ENCODE assay signal across 8 cellular contexts in the genomic region with DNA sequence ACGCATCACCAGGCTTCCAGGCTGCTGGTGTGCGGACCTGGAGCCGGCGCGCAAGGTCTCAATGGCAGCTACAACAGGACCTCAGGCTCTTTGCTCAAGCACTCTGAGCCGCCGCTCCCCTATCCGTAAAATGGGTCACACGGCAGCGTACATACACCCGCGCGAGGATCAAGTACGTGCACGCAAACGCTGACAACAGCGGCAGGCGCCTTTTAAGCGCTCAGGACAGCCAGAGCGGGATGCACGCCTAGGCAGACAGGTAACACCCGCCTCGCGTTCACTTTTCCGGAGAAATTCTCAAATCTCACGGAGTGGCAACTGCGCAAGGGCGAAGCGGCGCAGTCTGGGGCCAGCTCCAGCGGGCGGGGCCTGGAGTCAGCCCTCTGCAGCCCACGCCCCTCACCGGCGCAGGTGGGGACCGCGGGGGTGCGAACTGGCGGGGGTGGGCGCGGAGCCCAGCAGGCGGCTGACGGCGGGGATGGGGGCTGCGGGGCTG. TPM values are rescaled to one million over a fixed set of nuclear protein-coding genes. Genes with fewer than 3 reads are reported as not detected.
DNase-seq lines count a peak whose midpoint lies in the region; ATAC-seq and TF ChIP-seq lines count a peak whose summit lies in the region.

No MANE protein-coding gene starts in this region.

- H3K27me3 Mint-ChIP-seq in endodermal cell (ENCODE audit: insufficient read depth), result no peaks in the 10 kb centered on the region

- H3K4me1 Mint-ChIP-seq in endodermal cell, result peaks cover 14% of the 10 kb centered on the region

- peak overlapping the region; percentile 92 for H3K4me3 Mint-ChIP-seq in endodermal cell

- H3K4me3 ChIP-seq in endodermal cell (ENCODE audit: low read length) (peak overlapping the region; percentile 96), muscle layer of colon (ENCODE audit: low read depth in 1 of 2, low read length in 2 of 2) (peak overlapping the region; percentile 56 to 92)

- no peak for TF ChIP-seq CTCF in 22Rv1 (IDR thresholded peaks at IDR 0.05)
- TF ChIP-seq CTCF in endodermal cell (conservative IDR thresholded peaks at IDR 0.05), result no peak

- H3K9ac ChIP-seq in endodermal cell (ENCODE audit: extremely low read depth, low read length, poor library complexity, severe bottlenecking) (peak overlapping the region; percentile 65), muscle layer of colon (ENCODE audit: low read length) (peak overlapping the region; percentile 57)

- H3K9me3 ChIP-seq in endodermal cell (ENCODE audit: control insufficient read depth, low read length), result no peaks in the 10 kb centered on the region
- H3K9me3 ChIP-seq in muscle layer of colon (ENCODE audit: low read length), result no peaks in the 10 kb centered on the region

- peak overlapping the region; percentile 66 for H3K27ac ChIP-seq in 22Rv1
- no peak overlapping the region for H3K27ac ChIP-seq in endodermal cell (ENCODE audit: low read depth, low read length)
- peak overlapping the region; percentile 71 for H3K27ac ChIP-seq in muscle layer of colon (ENCODE audit: low read depth, low read length)

- no peaks in the 10 kb centered on the region for H3K9me3 Mint-ChIP-seq in endodermal cell

- H3K36me3 ChIP-seq in endodermal cell (ENCODE audit: control insufficient read depth, insufficient read depth, low read length), result peaks cover 5% of the 10 kb centered on the region
- H3K36me3 ChIP-seq in muscle layer of colon (ENCODE audit: insufficient read depth, low read length), result no peaks in the 10 kb centered on the region

- WGBS in endodermal cell (ENCODE audit: insufficient coverage in 1 of 2, insufficient read length in 1 of 2), 2 experiments, result 1 to 4% methylated on average over 14 to 45 of the region's 45 CpGs

- peak overlapping the region; percentile 83 for H3K27ac Mint-ChIP-seq in endodermal cell

- peaks cover 4% of the 10 kb centered on the region for H3K36me3 Mint-ChIP-seq in endodermal cell (ENCODE audit: low read depth)

- H3K4me1 ChIP-seq in endodermal cell (ENCODE audit: control insufficient read depth, insufficient read depth, low read length), result no peaks in the 10 kb centered on the region
- peaks cover 29% of the 10 kb centered on the region for H3K4me1 ChIP-seq in muscle layer of colon (ENCODE audit: insufficient read depth, low read length)

- ATAC-seq in GM18858 (IDR thresholded peaks at IDR 0.05; ENCODE audit: unreplicated experiment) (peak; percentile 49), HG03060 (IDR thresholded peaks at IDR 0.05; ENCODE audit: low read depth, unreplicated experiment) (peak; percentile 40)

- H3K27me3 ChIP-seq in endodermal cell (ENCODE audit: control insufficient read depth, insufficient read depth, low read length, poor library complexity, severe bottlenecking) (no peaks in the 10 kb centered on the region), muscle layer of colon (ENCODE audit: control insufficient read depth in 1 of 2, insufficient read depth in 2 of 2, low read length in 2 of 2) (no peaks in the 10 kb centered on the region)

- DNase-seq in NCI-H526 treated with DMSO at 0.1 percent for 48 hours (lab: John Stamatoyannopoulos, UW) (peak; percentile 46), endodermal cell (peak; percentile 88)
- peak; percentile 37 to 55 (median 52) for DNase-seq in activated CD8-positive, alpha-beta memory T cell treated with anti-CD3 and anti-CD28 coated beads for 48 hours (ENCODE audit: low read depth in 2 of 3, low spot score in 2 of 3)
- peak; percentile 63 for DNase-seq in stimulated activated CD8-positive, alpha-beta memory T cell treated with anti-CD3 and anti-CD28 coated beads, Interleukin-4, amount 100 ng/mL, for 24 hours (ENCODE audit: low read depth)

RNA-seq across cellular contexts. Expression of gene EXOC2, which starts 0.5 kb away (rescaled TPM):
- total RNA-seq in endodermal cell, result 10 to 100 TPM; 28.1 to 35.0 TPM
- polyA plus RNA-seq in endodermal cell (2013, experiment 1 of 2), result 26.9 TPM
- 24.6 TPM for polyA plus RNA-seq in endodermal cell (2013, experiment 2 of 2)

RNA-seq across cellular contexts. Expression of gene HUS1B, which starts 35.5 kb away (rescaled TPM):
- 1 to 10 TPM; 1.0 to 1.1 TPM for total RNA-seq in endodermal cell
- not detected for polyA plus RNA-seq in endodermal cell (2013, experiment 1 of 2)
- polyA plus RNA-seq in endodermal cell (2013, experiment 2 of 2), result not detected
